1 cellular context compared by ENCODE assay signal in the genomic region with DNA sequence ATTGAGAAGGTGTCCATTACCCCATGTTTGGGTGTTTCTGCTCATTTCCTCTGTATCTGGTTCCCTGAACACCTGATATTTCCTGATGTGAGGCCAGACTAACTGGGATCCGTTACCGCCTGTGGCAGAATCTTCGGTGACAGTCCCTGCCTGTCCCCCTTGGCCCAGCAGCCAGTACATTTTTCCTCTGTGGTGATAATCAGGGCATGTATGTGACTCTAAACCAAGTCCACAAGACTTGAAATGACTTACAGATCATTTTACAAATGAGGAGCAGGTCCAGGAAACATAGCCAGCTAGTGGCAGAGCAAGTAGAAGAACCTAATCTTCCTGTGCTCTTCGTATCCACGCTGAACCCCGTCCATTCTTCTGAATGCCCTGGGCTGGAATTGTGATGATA.
TF ChIP-seq lines count a peak whose summit lies in the region.

No MANE protein-coding gene starts in this region.

TF ChIP-seq in WTC11, 78 proteins besides CTCF, POLR2A, EP300 and RAD21 (continued from another document):
- TF ChIP-seq, protein P1, sequence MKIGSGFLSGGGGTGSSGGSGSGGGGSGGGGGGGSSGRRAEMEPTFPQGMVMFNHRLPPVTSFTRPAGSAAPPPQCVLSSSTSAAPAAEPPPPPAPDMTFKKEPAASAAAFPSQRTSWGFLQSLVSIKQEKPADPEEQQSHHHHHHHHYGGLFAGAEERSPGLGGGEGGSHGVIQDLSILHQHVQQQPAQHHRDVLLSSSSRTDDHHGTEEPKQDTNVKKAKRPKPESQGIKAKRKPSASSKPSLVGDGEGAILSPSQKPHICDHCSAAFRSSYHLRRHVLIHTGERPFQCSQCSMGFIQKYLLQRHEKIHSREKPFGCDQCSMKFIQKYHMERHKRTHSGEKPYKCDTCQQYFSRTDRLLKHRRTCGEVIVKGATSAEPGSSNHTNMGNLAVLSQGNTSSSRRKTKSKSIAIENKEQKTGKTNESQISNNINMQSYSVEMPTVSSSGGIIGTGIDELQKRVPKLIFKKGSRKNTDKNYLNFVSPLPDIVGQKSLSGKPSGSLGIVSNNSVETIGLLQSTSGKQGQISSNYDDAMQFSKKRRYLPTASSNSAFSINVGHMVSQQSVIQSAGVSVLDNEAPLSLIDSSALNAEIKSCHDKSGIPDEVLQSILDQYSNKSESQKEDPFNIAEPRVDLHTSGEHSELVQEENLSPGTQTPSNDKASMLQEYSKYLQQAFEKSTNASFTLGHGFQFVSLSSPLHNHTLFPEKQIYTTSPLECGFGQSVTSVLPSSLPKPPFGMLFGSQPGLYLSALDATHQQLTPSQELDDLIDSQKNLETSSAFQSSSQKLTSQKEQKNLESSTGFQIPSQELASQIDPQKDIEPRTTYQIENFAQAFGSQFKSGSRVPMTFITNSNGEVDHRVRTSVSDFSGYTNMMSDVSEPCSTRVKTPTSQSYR (CRISPR knock-in tag; IDR thresholded peaks at IDR 0.05) = no peak
